In the genomic region with DNA sequence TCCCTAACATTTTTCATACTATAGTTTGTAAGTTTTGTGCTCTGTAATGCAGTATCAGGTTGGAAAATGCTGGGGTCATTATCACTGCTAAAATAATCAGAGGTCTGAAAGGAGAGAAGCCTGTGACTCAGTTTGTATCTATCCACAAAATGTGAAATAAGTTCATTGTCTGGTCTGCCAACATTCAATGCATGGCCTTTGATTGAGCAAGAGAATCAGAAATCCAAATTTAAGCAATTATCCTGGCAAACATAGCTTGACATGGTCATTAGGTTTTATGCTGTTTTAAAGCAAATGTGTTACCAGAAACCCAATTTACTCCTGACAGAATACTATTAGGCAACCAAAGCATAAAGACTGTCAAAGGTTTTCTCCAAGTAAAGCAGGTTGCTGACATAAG, we compare ENCODE assay signal across 6 cellular contexts.
"Had no signal": no experiment of that assay in that cellular context is flagged by ENCODE, and none has a peak within 500 bp of the region (broad histone marks: within the 10 kb centered on the region; RNA-seq: fewer than 3 reads in every experiment).

No MANE protein-coding gene starts in this region.

- H3K4me3 ChIP-seq: GM23338, K562 had no signal

- DNase-seq: H9, HCEC 1CT, IMR-90 had no signal

- H3K27ac ChIP-seq: HL-60 had no signal
